ENCODE assay signal across 11 cellular contexts in genomic region chr6:157615411-157615763, GRCh38.
A peak's percentile ranks its signal among the peaks of the same experiment; 100 is the strongest.
DNase-seq lines count a peak whose midpoint lies in the region; ATAC-seq and TF ChIP-seq lines count a peak whose summit lies in the region.
"Had no signal": no experiment of that assay in that cellular context is flagged by ENCODE, and none has a peak within 500 bp of the region (broad histone marks: within the 10 kb centered on the region; RNA-seq: fewer than 3 reads in every experiment).

No MANE protein-coding gene starts in this region.

- no peak overlapping the region; the same call in 1 of the 2 replicates for H3K4me2 ChIP-seq in PC-9

- intact Hi-C loops in activated CD8-positive, alpha-beta T cell treated with anti-CD3 and anti-CD28 coated beads for 36 hours (cut with micrococcal nuclease), result no loop called here
- intact Hi-C loops in PC-9 (cut with micrococcal nuclease; ENCODE audit: unreplicated experiment), result no loop called here
- intact Hi-C loops in transverse colon (cut with DNase I; ENCODE audit: low total_unique reads), result no loop called here

- no peaks in the 10 kb centered on the region for H3K9me3 ChIP-seq in PC-9 (ENCODE audit: insufficient read depth, low read depth)
- no peaks in the 10 kb centered on the region for H3K9me3 ChIP-seq in transverse colon
- H3K9me3 ChIP-seq in MG63, result no peaks in the 10 kb centered on the region
- H3K9me3 ChIP-seq: tibial artery had no signal

- POLR2A ChIA-PET in activated CD8-positive, alpha-beta T cell treated with anti-CD3 and anti-CD28 coated beads for 36 hours (lab: Charles Lee), result interaction anchor here (0.9 kb wide), 1 partner anchor 19 kb away, joined by 4 read pairs; no protein-coding TSS in a partner anchor
- POLR2A ChIA-PET in activated CD8-positive, alpha-beta T cell treated with anti-CD3 and anti-CD28 coated beads, Interleukin-2, amount 10 ng/mL, durations not matched to agents 7 days and 5 days (lab: Charles Lee), result no interaction called here
- POLR2A ChIA-PET in PC-9 (lab: Charles Lee; ENCODE audit: unreplicated experiment), result no interaction called here

- no peak for ATAC-seq in activated CD8-positive, alpha-beta T cell treated with anti-CD3 and anti-CD28 coated beads for 36 hours
- no peak for ATAC-seq in activated CD8-positive, alpha-beta T cell treated with anti-CD3 and anti-CD28 coated beads, Interleukin-2, amount 10 ng/mL, durations not matched to agents 7 days and 5 days
- ATAC-seq in foreskin keratinocyte (no peak), GM18502 (IDR thresholded peaks at IDR 0.05; ENCODE audit: poor library complexity, unreplicated experiment) (no peak)

- no peaks in the 10 kb centered on the region for H3K9me3 Mint-ChIP-seq in activated CD8-positive, alpha-beta T cell treated with anti-CD3 and anti-CD28 coated beads for 36 hours
- H3K9me3 Mint-ChIP-seq in activated CD8-positive, alpha-beta T cell treated with anti-CD3 and anti-CD28 coated beads, Interleukin-2, amount 10 ng/mL, durations not matched to agents 7 days and 5 days (ENCODE audit: insufficient read depth), result no peaks in the 10 kb centered on the region

- H4K20me1 ChIP-seq in PC-9 (ENCODE audit: insufficient read depth), result no peaks in the 10 kb centered on the region

- H3K4me3 Mint-ChIP-seq in activated CD8-positive, alpha-beta T cell treated with anti-CD3 and anti-CD28 coated beads for 36 hours, result no peak overlapping the region
- no peak overlapping the region for H3K4me3 Mint-ChIP-seq in activated CD8-positive, alpha-beta T cell treated with anti-CD3 and anti-CD28 coated beads, Interleukin-2, amount 10 ng/mL, durations not matched to agents 7 days and 5 days
- H3K4me3 Mint-ChIP-seq: activated naive CD8-positive, alpha-beta T cell had no signal

- no peak for TF ChIP-seq CTCF in activated CD8-positive, alpha-beta T cell treated with anti-CD3 and anti-CD28 coated beads for 36 hours (IDR thresholded peaks at IDR 0.05)
- no peak for TF ChIP-seq CTCF in PC-9 (conservative IDR thresholded peaks at IDR 0.05)
- peak; percentile 11 for TF ChIP-seq CTCF in foreskin keratinocyte (conservative IDR thresholded peaks at IDR 0.05)
- TF ChIP-seq CTCF in transverse colon (IDR thresholded peaks at IDR 0.05), result no peak

- H3K27ac ChIP-seq in PC-9, result peak overlapping the region; percentile 95; the same call in 1 of the 2 replicates
- no peak overlapping the region for H3K27ac ChIP-seq in foreskin keratinocyte
- H3K27ac ChIP-seq in transverse colon, result peak overlapping the region; percentile 64 to 75 (median 68)
- H3K27ac ChIP-seq: parathyroid adenoma, tibial artery had no signal

- 49 to 60% methylated on average over 1 to 5 of the region's 5 CpGs for WGBS in transverse colon (ENCODE audit: low coverage in 1 of 2), 2 donors

- no peak overlapping the region for H3K4me3 ChIP-seq in PC-9
- no peak overlapping the region for H3K4me3 ChIP-seq in transverse colon
- no peak overlapping the region for H3K4me3 ChIP-seq in MG63
- H3K4me3 ChIP-seq: tibial artery had no signal

- H3K4me1 Mint-ChIP-seq in activated CD8-positive, alpha-beta T cell treated with anti-CD3 and anti-CD28 coated beads for 36 hours (ENCODE audit: low read depth), result no peaks in the 10 kb centered on the region
- no peaks in the 10 kb centered on the region for H3K4me1 Mint-ChIP-seq in activated CD8-positive, alpha-beta T cell treated with anti-CD3 and anti-CD28 coated beads, Interleukin-2, amount 10 ng/mL, durations not matched to agents 7 days and 5 days (ENCODE audit: low read depth)

- H3K79me2 ChIP-seq in PC-9 (ENCODE audit: low read depth), result no peaks in the 10 kb centered on the region

- no TSS peak for BruUV-seq in PC-9 (replicated peaks; lab: Mats Ljungman, UMichigan)

- no peak overlapping the region for H3K27ac Mint-ChIP-seq in activated CD8-positive, alpha-beta T cell treated with anti-CD3 and anti-CD28 coated beads for 36 hours
- no peak overlapping the region for H3K27ac Mint-ChIP-seq in activated CD8-positive, alpha-beta T cell treated with anti-CD3 and anti-CD28 coated beads, Interleukin-2, amount 10 ng/mL, durations not matched to agents 7 days and 5 days
- H3K27ac Mint-ChIP-seq: activated naive CD8-positive, alpha-beta T cell had no signal

- H3K4me1 ChIP-seq in PC-9 (replicated peaks; ENCODE audit: insufficient read depth) (peaks cover 37% of the 10 kb centered on the region), foreskin keratinocyte (peaks cover 13% of the 10 kb centered on the region), transverse colon (peaks cover 14 to 29% (median 21%) of the 10 kb centered on the region in 4 donors)
- H3K4me1 ChIP-seq: parathyroid adenoma, tibial artery had no signal

- no peaks in the 10 kb centered on the region for H3K9me2 ChIP-seq in PC-9 (ENCODE audit: insufficient read depth)

- H2AFZ ChIP-seq in PC-9, result no peak overlapping the region
- H2AFZ ChIP-seq: parathyroid adenoma had no signal

- CTCF ChIA-PET in activated CD8-positive, alpha-beta T cell treated with anti-CD3 and anti-CD28 coated beads for 36 hours (lab: Charles Lee), result interaction anchor here (0.8 to 1.3 kb wide), 4 partner anchors 19 to 332 kb away, joined by 3 to 4 read pairs (median 3); no protein-coding TSS in a partner anchor
- CTCF ChIA-PET in activated CD8-positive, alpha-beta T cell treated with anti-CD3 and anti-CD28 coated beads, Interleukin-2, amount 10 ng/mL, durations not matched to agents 7 days and 5 days (lab: Charles Lee), result interaction anchor here (1.1 to 3.0 kb wide), 4 partner anchors 52 to 301 kb away, joined by 3 to 13 read pairs (median 3); no protein-coding TSS in a partner anchor
- CTCF ChIA-PET in PC-9 (lab: Charles Lee), result no interaction called here

- peak; percentile 31 for DNase-seq in activated CD8-positive, alpha-beta T cell treated with anti-CD3 and anti-CD28 coated beads for 36 hours
- no peak for DNase-seq in activated CD8-positive, alpha-beta T cell treated with anti-CD3 and anti-CD28 coated beads, Interleukin-2, amount 10 ng/mL, durations not matched to agents 7 days and 5 days
- DNase-seq in PC-9 (peak in 1 of 2 experiments; percentile 36), foreskin keratinocyte (no peak), transverse colon (peak; percentile 33), NCI-H2029 treated with DMSO at 0.1 percent for 48 hours (lab: John Stamatoyannopoulos, UW) (no peak), MG63 (no peak)

- peaks cover 31% of the 10 kb centered on the region for H3F3A ChIP-seq in PC-9 (ENCODE audit: insufficient read depth, low read depth)

- H3K36me3 Mint-ChIP-seq in activated CD8-positive, alpha-beta T cell treated with anti-CD3 and anti-CD28 coated beads for 36 hours (ENCODE audit: low read depth), result no peaks in the 10 kb centered on the region
- H3K36me3 Mint-ChIP-seq in activated CD8-positive, alpha-beta T cell treated with anti-CD3 and anti-CD28 coated beads, Interleukin-2, amount 10 ng/mL, durations not matched to agents 7 days and 5 days (ENCODE audit: low read depth), result no peaks in the 10 kb centered on the region
- H3K36me3 Mint-ChIP-seq: activated naive CD8-positive, alpha-beta T cell had no signal

- no peak for TF ChIP-seq POLR2A in transverse colon (IDR thresholded peaks at IDR 0.05)

- no peaks in the 10 kb centered on the region for H3K27me3 ChIP-seq in PC-9 (ENCODE audit: insufficient read depth, low read depth)
- no peaks in the 10 kb centered on the region for H3K27me3 ChIP-seq in foreskin keratinocyte
- H3K27me3 ChIP-seq in transverse colon, result no peaks in the 10 kb centered on the region
- H3K27me3 ChIP-seq in MG63, result no peaks in the 10 kb centered on the region
- H3K27me3 ChIP-seq: tibial artery had no signal

- in situ Hi-C loops in transverse colon (cut with MboI; ENCODE audit: low pct_ligation_motif_present in 1 of 4, low pct_unique_long_range_greater_than_20kb in 1 of 4, low sequenced_read_pairs in 3 of 4), result loop anchor here in 1 of 4 donors (25.0 kb wide), 1 partner anchor 278 kb away; no protein-coding TSS in a partner anchor

- H3K27me3 Mint-ChIP-seq in activated CD8-positive, alpha-beta T cell treated with anti-CD3 and anti-CD28 coated beads for 36 hours, result no peaks in the 10 kb centered on the region
- no peaks in the 10 kb centered on the region for H3K27me3 Mint-ChIP-seq in activated CD8-positive, alpha-beta T cell treated with anti-CD3 and anti-CD28 coated beads, Interleukin-2, amount 10 ng/mL, durations not matched to agents 7 days and 5 days (ENCODE audit: low read depth)
- H3K27me3 Mint-ChIP-seq: activated naive CD8-positive, alpha-beta T cell had no signal

- no peak for TF ChIP-seq EP300 in transverse colon (IDR thresholded peaks at IDR 0.05; ENCODE audit: low read depth)

- H3K36me3 ChIP-seq in PC-9 (ENCODE audit: low read depth), result no peaks in the 10 kb centered on the region
- no peaks in the 10 kb centered on the region for H3K36me3 ChIP-seq in transverse colon
- no peaks in the 10 kb centered on the region for H3K36me3 ChIP-seq in MG63
- H3K36me3 ChIP-seq: tibial artery had no signal

Comparison
In these comparisons a context has a peak if more than half of its experiments do, and no peak if none do; other contexts are left out.
1. DNase-seq: peak in activated CD8-positive, alpha-beta T cell treated with anti-CD3 and anti-CD28 coated beads for 36 hours (single experiment) and transverse colon (single experiment); none in activated CD8-positive, alpha-beta T cell treated with anti-CD3 and anti-CD28 coated beads, Interleukin-2, amount 10 ng/mL, durations not matched to agents 7 days and 5 days (single experiment), foreskin keratinocyte (0 of 2), NCI-H2029 treated with DMSO at 0.1 percent for 48 hours (single experiment) and MG63 (single experiment).